Comparison of ENCODE assay signal across 3 cellular contexts in genomic region chr12:93122569-93123091, GRCh38.
TF ChIP-seq lines count a peak whose summit lies in the region.

No MANE protein-coding gene starts in this region.

TF ChIP-seq in IMR-90, 13 proteins besides CTCF, POLR2A, EP300 and RAD21:
- no peak for TF ChIP-seq FOS (IDR thresholded peaks at IDR 0.05; ENCODE audit: low read depth, low read length)
- peak; percentile 22; the same call in 1 of the 2 replicates for TF ChIP-seq CEBPB (IDR thresholded peaks at IDR 0.05; ENCODE audit: low read depth, low read length)

TF ChIP-seq in H1, 55 proteins besides CTCF, POLR2A, EP300 and RAD21:
- no peak for TF ChIP-seq POU5F1 (IDR thresholded peaks at IDR 0.05; ENCODE audit: low read depth, low read length)
- TF ChIP-seq MAFK (IDR thresholded peaks at IDR 0.05; ENCODE audit: low read depth, low read length): no peak
- no peak for TF ChIP-seq SIRT6 (IDR thresholded peaks at IDR 0.05; ENCODE audit: low read length)
- no peak for TF ChIP-seq TAF1 (IDR thresholded peaks at IDR 0.05; ENCODE audit: low read depth, low read length)
- no peak for TF ChIP-seq EZH2 (IDR thresholded peaks at IDR 0.05; ENCODE audit: low read depth, low read length, severe bottlenecking)
- no peak for TF ChIP-seq CREB1 (IDR thresholded peaks at IDR 0.05)
- TF ChIP-seq PHF8 (conservative IDR thresholded peaks at IDR 0.05; ENCODE audit: low read depth, low read length): no peak
- TF ChIP-seq TAF7 (optimal IDR thresholded peaks at IDR 0.05; ENCODE audit: borderline replicate concordance, low read depth, low read length): no peak
- no peak for TF ChIP-seq USF2 (IDR thresholded peaks at IDR 0.05; ENCODE audit: low read length)
- TF ChIP-seq SUZ12 (IDR thresholded peaks at IDR 0.05; ENCODE audit: low read length): no peak
- no peak for TF ChIP-seq SP2 (IDR thresholded peaks at IDR 0.05; ENCODE audit: low read length)
- no peak for TF ChIP-seq RBBP5 (IDR thresholded peaks at IDR 0.05; ENCODE audit: borderline replicate concordance, low read depth, low read length)
- TF ChIP-seq TCF12 (IDR thresholded peaks at IDR 0.05; ENCODE audit: low read depth, low read length): no peak
- no peak for TF ChIP-seq CHD7 (IDR thresholded peaks at IDR 0.05; ENCODE audit: insufficient replicate concordance, low read length)
- no peak for TF ChIP-seq JUN (IDR thresholded peaks at IDR 0.05; ENCODE audit: low read depth, low read length)
- no peak for TF ChIP-seq ZNF274 (IDR thresholded peaks at IDR 0.05; ENCODE audit: borderline replicate concordance, extremely low read depth, low read length)
- TF ChIP-seq ASH2L (IDR thresholded peaks at IDR 0.05; ENCODE audit: low read length): no peak
- TF ChIP-seq RFX5 (IDR thresholded peaks at IDR 0.05; ENCODE audit: borderline replicate concordance, low read depth, low read length): no peak

TF ChIP-seq in HepG2, 621 proteins besides CTCF, POLR2A, EP300 and RAD21 (continues in another document):
- no peak for TF ChIP-seq RAD51 (IDR thresholded peaks at IDR 0.05; ENCODE audit: borderline replicate concordance)
- peak; percentile 56; the same call in 1 of the 2 replicates for TF ChIP-seq MTF2 (CRISPR knock-in tag; IDR thresholded peaks at IDR 0.05; ENCODE audit: borderline replicate concordance)
- no peak for TF ChIP-seq ZNF639 (CRISPR knock-in tag; conservative IDR thresholded peaks at IDR 0.05)
- TF ChIP-seq SP2 (CRISPR knock-in tag; IDR thresholded peaks at IDR 0.05): no peak
- TF ChIP-seq BCLAF1 (IDR thresholded peaks at IDR 0.05): no peak
- TF ChIP-seq CAMTA2 (CRISPR knock-in tag; IDR thresholded peaks at IDR 0.05; ENCODE audit: borderline replicate concordance): no peak
- TF ChIP-seq CSRNP1 (CRISPR knock-in tag; IDR thresholded peaks at IDR 0.05): no peak
- TF ChIP-seq STAT6 (CRISPR knock-in tag; IDR thresholded peaks at IDR 0.05; ENCODE audit: borderline replicate concordance): no peak
- TF ChIP-seq ZNF691 (CRISPR knock-in tag; IDR thresholded peaks at IDR 0.05; ENCODE audit: borderline replicate concordance, low read depth): no peak
- no peak for TF ChIP-seq ZNF160 (CRISPR knock-in tag; IDR thresholded peaks at IDR 0.05)
- no peak for TF ChIP-seq ZNF720 (CRISPR knock-in tag; IDR thresholded peaks at IDR 0.05)
- no peak for TF ChIP-seq ZNF136 (CRISPR knock-in tag; IDR thresholded peaks at IDR 0.05; ENCODE audit: low read depth)
- no peak for TF ChIP-seq ZNF513 (CRISPR knock-in tag; conservative IDR thresholded peaks at IDR 0.05)
- no peak for TF ChIP-seq ZNF678 (CRISPR knock-in tag; IDR thresholded peaks at IDR 0.05)
- TF ChIP-seq TCF7 (IDR thresholded peaks at IDR 0.05; ENCODE audit: low read depth): no peak
- TF ChIP-seq ZMYM2 (CRISPR knock-in tag; IDR thresholded peaks at IDR 0.05): no peak
- TF ChIP-seq DDIT3 (CRISPR knock-in tag; IDR thresholded peaks at IDR 0.05): no peak; the same call in 1 of the 2 replicates
- no peak; the same call in 1 of the 2 replicates for TF ChIP-seq SAP130 (CRISPR knock-in tag; IDR thresholded peaks at IDR 0.05; ENCODE audit: low read depth)
- 0 out of 2 replicates have a peak, but pooled peaks have one; percentile 22 for TF ChIP-seq GATAD1 (CRISPR knock-in tag; IDR thresholded peaks at IDR 0.05)
- no peak for TF ChIP-seq KLF16 (CRISPR knock-in tag; IDR thresholded peaks at IDR 0.05)
- TF ChIP-seq ATAD3A (CRISPR knock-in tag; IDR thresholded peaks at IDR 0.05): no peak
- no peak for TF ChIP-seq ZNF253 (CRISPR knock-in tag; IDR thresholded peaks at IDR 0.05; ENCODE audit: borderline replicate concordance)
- TF ChIP-seq DRAP1 (CRISPR knock-in tag; IDR thresholded peaks at IDR 0.05): no peak; the same call in 1 of the 2 replicates
- TF ChIP-seq SCMH1 (CRISPR knock-in tag; IDR thresholded peaks at IDR 0.05; ENCODE audit: borderline replicate concordance): no peak
- TF ChIP-seq KLF6 (CRISPR knock-in tag; IDR thresholded peaks at IDR 0.05): no peak
- TF ChIP-seq IKZF1 (IDR thresholded peaks at IDR 0.05): no peak
- no peak for TF ChIP-seq ATM (IDR thresholded peaks at IDR 0.05; ENCODE audit: borderline replicate concordance)
- TF ChIP-seq ZNF343 (CRISPR knock-in tag; IDR thresholded peaks at IDR 0.05): no peak
- TF ChIP-seq ZNF646 (CRISPR knock-in tag; IDR thresholded peaks at IDR 0.05): no peak
- peak; percentile 63; the same call in 1 of the 2 replicates for TF ChIP-seq ZFX (CRISPR knock-in tag; IDR thresholded peaks at IDR 0.05; ENCODE audit: low read depth)
- TF ChIP-seq ZNF101 (CRISPR knock-in tag; IDR thresholded peaks at IDR 0.05; ENCODE audit: borderline replicate concordance, low read depth): no peak
- TF ChIP-seq AHR (CRISPR knock-in tag; IDR thresholded peaks at IDR 0.05): no peak
- no peak for TF ChIP-seq ZNF326 (CRISPR knock-in tag; IDR thresholded peaks at IDR 0.05; ENCODE audit: borderline replicate concordance)
- no peak for TF ChIP-seq RXRA (CRISPR knock-in tag; IDR thresholded peaks at IDR 0.05)
